ENCODE assay signal across 22 cellular contexts in the genomic region with DNA sequence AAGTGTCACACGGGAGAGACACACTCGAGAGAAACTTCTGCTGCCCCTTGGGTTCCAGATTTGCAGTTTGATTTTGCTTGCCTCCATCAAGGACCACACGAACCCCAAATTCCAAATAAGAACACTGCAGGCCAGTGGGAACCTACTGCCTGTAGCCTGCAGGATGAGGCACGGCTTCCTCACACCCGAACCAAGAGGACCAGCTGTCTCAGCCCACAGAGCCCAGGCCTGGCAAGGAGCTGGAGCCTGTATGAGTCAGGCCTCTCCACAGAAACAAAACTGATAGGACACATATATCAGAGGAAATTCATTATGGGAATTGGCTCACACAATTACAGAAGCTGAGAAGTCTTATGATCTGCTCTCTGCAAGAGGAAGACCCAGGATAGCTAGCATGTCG.
"Had no signal": no experiment of that assay in that cellular context is flagged by ENCODE, and none has a peak within 500 bp of the region (broad histone marks: within the 10 kb centered on the region; RNA-seq: fewer than 3 reads in every experiment).

No MANE protein-coding gene starts in this region.

- H3K36me3 Mint-ChIP-seq: activated CD8-positive, alpha-beta memory T cell treated with anti-CD3 and anti-CD28 coated beads, Interleukin-2, amount 10 ng/mL, durations not matched to agents 7 days and 5 days; naive thymus-derived CD8-positive, alpha-beta T cell had no signal

- H3K27me3 Mint-ChIP-seq: activated CD4-positive, alpha-beta memory T cell treated with anti-CD3 and anti-CD28 coated beads, Interleukin-2, amount 10 ng/mL, durations not matched to agents 7 days and 5 days; activated CD8-positive, alpha-beta memory T cell treated with anti-CD3 and anti-CD28 coated beads, Interleukin-2, amount 10 ng/mL, durations not matched to agents 7 days and 5 days had no signal

- DNase-seq: activated CD4-positive, alpha-beta memory T cell treated with anti-CD3 and anti-CD28 coated beads, Interleukin-2, amount 10 ng/mL, durations not matched to agents 7 days and 5 days; activated CD4-positive, alpha-beta T cell treated with anti-CD3 and anti-CD28 coated beads for 4 hours; activated CD8-positive, alpha-beta memory T cell treated with anti-CD3 and anti-CD28 coated beads, Interleukin-2, amount 10 ng/mL, durations not matched to agents 7 days and 5 days; activated naive CD4-positive, alpha-beta T cell treated with anti-CD3 and anti-CD28 coated beads for 36 hours; activated T-cell treated with anti-CD3 and anti-CD28 coated beads, Interleukin-2, amount 50 U/mL, for 1 hour; erythroblast; gastrocnemius medialis; head of caudate nucleus; kidney glomerular epithelial cell; mesendoderm; naive thymus-derived CD8-positive, alpha-beta T cell; pancreas; retina; stimulated activated CD4-positive, alpha-beta T cell treated with anti-CD3 and anti-CD28 coated beads, Interleukin-12 subunit alpha, Interleukin-12 subunit beta, amount 100 ng/mL, for 4 hours; stimulated activated CD4-positive, alpha-beta T cell treated with anti-CD3 and anti-CD28 coated beads, Interleukin-1b, Interleukin-23, amount 100 ng/mL, for 48 hours; stimulated activated CD8-positive, alpha-beta memory T cell treated with anti-CD3 and anti-CD28 coated beads, Interleukin-4, amount 100 ng/mL, for 48 hours; stimulated activated naive CD4-positive, alpha-beta T cell; thyroid gland had no signal

- H3K4me3 ChIP-seq: ascending aorta, coronary artery, gastrocnemius medialis, pancreas, thyroid gland had no signal

- H3K36me3 ChIP-seq: ascending aorta, gastrocnemius medialis, pancreas, thyroid gland had no signal

- ATAC-seq: activated CD8-positive, alpha-beta memory T cell treated with anti-CD3 and anti-CD28 coated beads, Interleukin-2, amount 10 ng/mL, durations not matched to agents 7 days and 5 days; gastrocnemius medialis; naive thymus-derived CD8-positive, alpha-beta T cell; pancreas; WTC11 had no signal

- H3K4me3 Mint-ChIP-seq: activated CD4-positive, alpha-beta memory T cell treated with anti-CD3 and anti-CD28 coated beads, Interleukin-2, amount 10 ng/mL, durations not matched to agents 7 days and 5 days; activated CD8-positive, alpha-beta memory T cell treated with anti-CD3 and anti-CD28 coated beads, Interleukin-2, amount 10 ng/mL, durations not matched to agents 7 days and 5 days; activated naive CD4-positive, alpha-beta T cell treated with anti-CD3 and anti-CD28 coated beads for 36 hours; central memory CD8-positive, alpha-beta T cell; naive thymus-derived CD8-positive, alpha-beta T cell; WTC11 had no signal

- H3K27me3 ChIP-seq: ascending aorta, gastrocnemius medialis, pancreas, thyroid gland had no signal

- H3K27ac Mint-ChIP-seq: activated CD4-positive, alpha-beta memory T cell treated with anti-CD3 and anti-CD28 coated beads, Interleukin-2, amount 10 ng/mL, durations not matched to agents 7 days and 5 days; activated CD8-positive, alpha-beta memory T cell treated with anti-CD3 and anti-CD28 coated beads, Interleukin-2, amount 10 ng/mL, durations not matched to agents 7 days and 5 days; activated naive CD4-positive, alpha-beta T cell treated with anti-CD3 and anti-CD28 coated beads for 36 hours; naive thymus-derived CD8-positive, alpha-beta T cell; WTC11 had no signal

- H3K9me3 ChIP-seq: ascending aorta, gastrocnemius medialis, pancreas, thyroid gland had no signal

- H3K27ac ChIP-seq: ascending aorta, coronary artery, gastrocnemius medialis, pancreas, thyroid gland had no signal

- H3K9me3 Mint-ChIP-seq: activated CD4-positive, alpha-beta memory T cell treated with anti-CD3 and anti-CD28 coated beads, Interleukin-2, amount 10 ng/mL, durations not matched to agents 7 days and 5 days; activated naive CD4-positive, alpha-beta T cell treated with anti-CD3 and anti-CD28 coated beads for 36 hours; central memory CD8-positive, alpha-beta T cell; naive thymus-derived CD8-positive, alpha-beta T cell had no signal

- H3K4me1 ChIP-seq: ascending aorta, gastrocnemius medialis, pancreas, thyroid gland had no signal
